Comparison of ENCODE assay signal across 1 cellular context in genomic region chr1:40059292-40059959, GRCh38.
TF ChIP-seq lines count a peak whose summit lies in the region.

No MANE protein-coding gene starts in this region.

TF ChIP-seq in K562, 482 proteins besides CTCF, POLR2A, EP300 and RAD21 (continued from another document and continues in another):
- TF ChIP-seq TFE3 (CRISPR knock-in tag; IDR thresholded peaks at IDR 0.05) (no peak), U2AF2 (optimal IDR thresholded peaks at IDR 0.05; ENCODE audit: low read depth, low read length) (no peak), HNRNPK (IDR thresholded peaks at IDR 0.05; ENCODE audit: low read depth, low read length, poor library complexity, severe bottlenecking) (no peak), KLF13 (tag; IDR thresholded peaks at IDR 0.05; ENCODE audit: borderline replicate concordance, low read depth) (no peak), NFIC (IDR thresholded peaks at IDR 0.05) (no peak), MAFG (tag; conservative IDR thresholded peaks at IDR 0.05) (no peak), STAT5A (IDR thresholded peaks at IDR 0.05; ENCODE audit: borderline replicate concordance, low read length) (peak; percentile 57; the same call in 1 of the 2 replicates), ESRRB (CRISPR knock-in tag; IDR thresholded peaks at IDR 0.05; ENCODE audit: borderline replicate concordance) (no peak), ZBTB12 (CRISPR knock-in tag; IDR thresholded peaks at IDR 0.05) (no peak), FOXM1 (IDR thresholded peaks at IDR 0.05; ENCODE audit: low read depth) (peak; percentile 72), FOXM1 (CRISPR knock-in tag; IDR thresholded peaks at IDR 0.05; ENCODE audit: low read depth) (no peak), NFXL1 (CRISPR knock-in tag; IDR thresholded peaks at IDR 0.05) (no peak), MEF2D (tag; conservative IDR thresholded peaks at IDR 0.05; ENCODE audit: low read depth) (peak; percentile 50; the same call in 1 of the 2 replicates), JUND (IDR thresholded peaks at IDR 0.05; ENCODE audit: borderline replicate concordance, low read depth, low read length) (peak; percentile 86), JUND (tag; IDR thresholded peaks at IDR 0.05; ENCODE audit: borderline replicate concordance, low read depth, low read length) (peak; percentile 63; the same call in 1 of the 3 replicates), NFE2L1 (tag; IDR thresholded peaks at IDR 0.05; ENCODE audit: borderline replicate concordance, low read depth) (no peak), HINFP (tag; conservative IDR thresholded peaks at IDR 0.05; ENCODE audit: low read depth) (0 out of 2 replicates have a peak, but pooled peaks have one; percentile 34), ZNF584 (CRISPR knock-in tag; IDR thresholded peaks at IDR 0.05; ENCODE audit: low read depth) (no peak), TGIF2 (CRISPR knock-in tag; IDR thresholded peaks at IDR 0.05) (no peak), HIVEP1 (CRISPR knock-in tag; IDR thresholded peaks at IDR 0.05) (no peak), CBX3 (IDR thresholded peaks at IDR 0.05; ENCODE audit: borderline replicate concordance in 1 of 2, low read length in 2 of 2) (0 out of 3 replicates have a peak, but pooled peaks of 1 of the 2 experiments have one; percentile 12), ZNF695 (CRISPR knock-in tag; IDR thresholded peaks at IDR 0.05) (no peak), ZNF197 (CRISPR knock-in tag; IDR thresholded peaks at IDR 0.05; ENCODE audit: low read depth) (no peak; the same call in none of the 2 replicates), PHF20 (IDR thresholded peaks at IDR 0.05; ENCODE audit: partially characterized antibody) (no peak), PCBP2 (IDR thresholded peaks at IDR 0.05; ENCODE audit: low read depth, low read length, poor library complexity, severe bottlenecking) (no peak), NFYB (IDR thresholded peaks at IDR 0.05; ENCODE audit: extremely low read depth, insufficient read length) (no peak), PKNOX1 (IDR thresholded peaks at IDR 0.05) (peak; percentile 10; the same call in 1 of the 2 replicates), MBD2 (IDR thresholded peaks at IDR 0.05; ENCODE audit: borderline replicate concordance, low read depth) (peak; percentile 53; the same call in 1 of the 2 replicates), CXXC5 (CRISPR knock-in tag; IDR thresholded peaks at IDR 0.05) (no peak), SRSF3 (IDR thresholded peaks at IDR 0.05; ENCODE audit: insufficient read depth, low read length) (no peak), ZNF165 (CRISPR knock-in tag; IDR thresholded peaks at IDR 0.05; ENCODE audit: borderline replicate concordance) (no peak), ZNF518B (CRISPR knock-in tag; IDR thresholded peaks at IDR 0.05) (0 out of 2 replicates have a peak, but pooled peaks have one; percentile 64), CREB3L1 (IDR thresholded peaks at IDR 0.05; ENCODE audit: borderline replicate concordance, low read depth) (no peak), CREM (IDR thresholded peaks at IDR 0.05; ENCODE audit: low read depth) (peak; percentile 63; the same call in 1 of the 2 replicates), IRF9 (tag; IDR thresholded peaks at IDR 0.05) (no peak), RAD51 (IDR thresholded peaks at IDR 0.05; ENCODE audit: borderline replicate concordance, low read depth) (no peak), ATF7 (IDR thresholded peaks at IDR 0.05) (peak; percentile 62; the same call in 1 of the 2 replicates), ATF4 (CRISPR knock-in tag; IDR thresholded peaks at IDR 0.05) (peak; percentile 58), ZNF395 (CRISPR knock-in tag; IDR thresholded peaks at IDR 0.05) (peak; percentile 80; the same call in 1 of the 2 replicates), FOS (IDR thresholded peaks at IDR 0.05; ENCODE audit: extremely low read depth, insufficient read length) (no peak), TAF15 (IDR thresholded peaks at IDR 0.05; ENCODE audit: low read depth, low read length) (no peak), NR4A1 (CRISPR knock-in tag; IDR thresholded peaks at IDR 0.05) (no peak), NR4A1 (tag; IDR thresholded peaks at IDR 0.05) (no peak), TAF1 (IDR thresholded peaks at IDR 0.05; ENCODE audit: control insufficient read depth, extremely low read depth, insufficient read depth, low read length, severe bottlenecking) (no peak), MCM7 (IDR thresholded peaks at IDR 0.05) (no peak), HDAC3 (IDR thresholded peaks at IDR 0.05; ENCODE audit: borderline replicate concordance, partially characterized antibody) (peak; percentile 82), CBFA2T3 (IDR thresholded peaks at IDR 0.05) (peak; percentile 84), TCF3 (CRISPR knock-in tag; IDR thresholded peaks at IDR 0.05) (peak; percentile 89), ARNT (IDR thresholded peaks at IDR 0.05) (no peak; a peak in 1 of 4 replicates), ZNF280A (IDR thresholded peaks at IDR 0.05; ENCODE audit: low read depth, partially characterized antibody) (no peak), SMAD3 (CRISPR knock-in tag; conservative IDR thresholded peaks at IDR 0.05) (no peak), ZNF830 (CRISPR knock-in tag; IDR thresholded peaks at IDR 0.05) (0 out of 2 replicates have a peak, but pooled peaks have one; percentile 30), ZNF316 (IDR thresholded peaks at IDR 0.05) (no peak), KLF16 (IDR thresholded peaks at IDR 0.05) (peak; percentile 80; the same call in 1 of the 2 replicates), SMARCB1 (IDR thresholded peaks at IDR 0.05; ENCODE audit: insufficient read length, low read depth) (no peak), MTA1 (IDR thresholded peaks at IDR 0.05; ENCODE audit: borderline replicate concordance) (0 out of 2 replicates have a peak, but pooled peaks have one; percentile 34), JUN (IDR thresholded peaks at IDR 0.05; ENCODE audit: borderline replicate concordance, low read depth, low read length) (peak; percentile 49; the same call in 1 of the 2 replicates), JUN (CRISPR knock-in tag; IDR thresholded peaks at IDR 0.05; ENCODE audit: borderline replicate concordance) (no peak)
